Comparison of ENCODE assay signal across 1 cellular context in genomic region chr4:71550220-71551190, GRCh38.
TF ChIP-seq lines count a peak whose summit lies in the region.

No MANE protein-coding gene starts in this region.

TF ChIP-seq in WTC11, 78 proteins besides CTCF, POLR2A, EP300 and RAD21 (continued from another document):
- TF ChIP-seq, protein P1, sequence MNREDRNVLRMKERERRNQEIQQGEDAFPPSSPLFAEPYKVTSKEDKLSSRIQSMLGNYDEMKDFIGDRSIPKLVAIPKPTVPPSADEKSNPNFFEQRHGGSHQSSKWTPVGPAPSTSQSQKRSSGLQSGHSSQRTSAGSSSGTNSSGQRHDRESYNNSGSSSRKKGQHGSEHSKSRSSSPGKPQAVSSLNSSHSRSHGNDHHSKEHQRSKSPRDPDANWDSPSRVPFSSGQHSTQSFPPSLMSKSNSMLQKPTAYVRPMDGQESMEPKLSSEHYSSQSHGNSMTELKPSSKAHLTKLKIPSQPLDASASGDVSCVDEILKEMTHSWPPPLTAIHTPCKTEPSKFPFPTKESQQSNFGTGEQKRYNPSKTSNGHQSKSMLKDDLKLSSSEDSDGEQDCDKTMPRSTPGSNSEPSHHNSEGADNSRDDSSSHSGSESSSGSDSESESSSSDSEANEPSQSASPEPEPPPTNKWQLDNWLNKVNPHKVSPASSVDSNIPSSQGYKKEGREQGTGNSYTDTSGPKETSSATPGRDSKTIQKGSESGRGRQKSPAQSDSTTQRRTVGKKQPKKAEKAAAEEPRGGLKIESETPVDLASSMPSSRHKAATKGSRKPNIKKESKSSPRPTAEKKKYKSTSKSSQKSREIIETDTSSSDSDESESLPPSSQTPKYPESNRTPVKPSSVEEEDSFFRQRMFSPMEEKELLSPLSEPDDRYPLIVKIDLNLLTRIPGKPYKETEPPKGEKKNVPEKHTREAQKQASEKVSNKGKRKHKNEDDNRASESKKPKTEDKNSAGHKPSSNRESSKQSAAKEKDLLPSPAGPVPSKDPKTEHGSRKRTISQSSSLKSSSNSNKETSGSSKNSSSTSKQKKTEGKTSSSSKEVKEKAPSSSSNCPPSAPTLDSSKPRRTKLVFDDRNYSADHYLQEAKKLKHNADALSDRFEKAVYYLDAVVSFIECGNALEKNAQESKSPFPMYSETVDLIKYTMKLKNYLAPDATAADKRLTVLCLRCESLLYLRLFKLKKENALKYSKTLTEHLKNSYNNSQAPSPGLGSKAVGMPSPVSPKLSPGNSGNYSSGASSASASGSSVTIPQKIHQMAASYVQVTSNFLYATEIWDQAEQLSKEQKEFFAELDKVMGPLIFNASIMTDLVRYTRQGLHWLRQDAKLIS (CRISPR knock-in tag; IDR thresholded peaks at IDR 0.05; ENCODE audit: borderline replicate concordance): no peak
- TF ChIP-seq ELF4 (CRISPR knock-in tag; IDR thresholded peaks at IDR 0.05; ENCODE audit: low read depth): no peak
